20 cellular contexts compared by ENCODE assay signal in genomic region chr1:28833396-28833795, GRCh38. TPM values are rescaled to one million over a fixed set of nuclear protein-coding genes. Genes with fewer than 3 reads are reported as not detected.
"Had no signal": no experiment of that assay in that cellular context is flagged by ENCODE, and none has a peak within 500 bp of the region (broad histone marks: within the 10 kb centered on the region; RNA-seq: fewer than 3 reads in every experiment).

No MANE protein-coding gene starts in this region.

- H3K36me3 ChIP-seq: SJSA1 had no signal

- H3K9me3 ChIP-seq: SJSA1 had no signal

- H3K4me1 ChIP-seq: SJSA1 had no signal

- DNase-seq: KBM-7, MV-4-11, NCI-H1048, NCI-H1105, NCI-H1417, NCI-H1436 treated with DMSO at 0.1 percent for 48 hours, NCI-H187 treated with DMSO at 0.1 percent for 48 hours, NCI-H2029 treated with DMSO at 0.1 percent for 48 hours, NCI-H2171 treated with DMSO at 0.1 percent for 48 hours, NCI-H345, NCI-H446 treated with DMSO at 0.1 percent for 48 hours, NCI-H510A treated with DMSO at 0.1 percent for 48 hours, NCI-H526, Right ventricle myocardium superior, RPMI8226, SIG-M5 had no signal

- H3K4me3 ChIP-seq: SJSA1, SK-N-MC had no signal

- H3K27ac ChIP-seq: HL-60, SJSA1, SK-N-MC had no signal

RNA-seq across cellular contexts. Expression of gene OPRD1, which starts 21.4 kb away (rescaled TPM):
- total RNA-seq: MCF 10A, Right ventricle myocardium superior had no signal
